In the genomic region with DNA sequence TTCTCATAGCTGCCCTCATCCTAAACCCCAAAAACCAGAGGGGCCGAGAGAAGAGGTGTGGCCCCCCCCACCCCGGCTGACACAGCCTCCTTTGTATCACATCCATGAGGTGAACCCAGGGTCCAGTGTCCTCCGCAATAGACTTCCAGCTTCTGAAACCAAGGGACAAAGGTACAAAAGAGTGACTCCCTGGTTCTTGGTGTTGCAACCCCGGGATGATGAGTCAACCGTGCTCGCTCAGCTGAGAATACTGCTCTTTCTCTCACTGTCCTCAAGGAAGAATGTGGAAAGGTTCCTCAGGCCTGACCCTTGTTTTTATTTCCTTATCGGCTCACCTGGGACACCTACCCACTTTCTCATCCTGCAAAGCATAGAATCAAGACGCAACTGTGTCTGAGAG, we compare ENCODE assay signal across 21 cellular contexts. TPM values are rescaled to one million over a fixed set of nuclear protein-coding genes. Genes with fewer than 3 reads are reported as not detected.
DNase-seq lines count a peak whose midpoint lies in the region; ATAC-seq and TF ChIP-seq lines count a peak whose summit lies in the region.
"Had no signal": no experiment of that assay in that cellular context is flagged by ENCODE, and none has a peak within 500 bp of the region (broad histone marks: within the 10 kb centered on the region; RNA-seq: fewer than 3 reads in every experiment).

No MANE protein-coding gene starts in this region.

- H3K4me1 ChIP-seq in right lobe of liver = peaks cover 0 to 35% (median 9%) of the 10 kb centered on the region in 4 donors
- H3K4me1 ChIP-seq: testis had no signal

- no peaks in the 10 kb centered on the region; the same call in 1 of the 2 replicates for H3K27me3 ChIP-seq in MG63
- H3K27me3 ChIP-seq in right lobe of liver = no peaks in the 10 kb centered on the region
- H3K27me3 ChIP-seq: testis had no signal

- TF ChIP-seq POLR2A in right lobe of liver (IDR thresholded peaks at IDR 0.05) = no peak

- TF ChIP-seq CTCF in right lobe of liver (IDR thresholded peaks at IDR 0.05) = no peak

- 47% methylated on average over 5 of the region's 8 CpGs for WGBS in right lobe of liver (ENCODE audit: insufficient coverage, low coverage, low lambda C conversion rate, missing lambda C conversion rate)

- H3K4me3 ChIP-seq in MG63 (no peak overlapping the region), right lobe of liver (no peak overlapping the region)
- H3K4me3 ChIP-seq: testis had no signal

- DNase-seq in EL (peak; percentile 13), MG63 (peak; percentile 14), epithelial cell of prostate (ENCODE audit: low read depth, low spot score) (peak; percentile 31), right lobe of liver (peak in 2 of 3 donors; percentile 63 to 67), amniotic stem cell (lab: John Stamatoyannopoulos, UW) (no peak), superior temporal gyrus (ENCODE audit: extremely low spot score) (no peak), cerebellar nuclear complex (lab: John Stamatoyannopoulos, UW) (no peak)
- DNase-seq in stimulated activated CD4-positive, alpha-beta T cell treated with anti-CD3 and anti-CD28 coated beads, Interleukin-1b, Interleukin-23, amount 100 ng/mL, for 48 hours = no peak
- DNase-seq: activated B cell treated with CpG ODN at 0.5 μM for 24 hours; glutamatergic neuron; KG1; NCI-H1436; NCI-H2227 treated with DMSO at 0.1 percent for 48 hours; occipital lobe; stimulated activated CD4-positive, alpha-beta T cell treated with anti-CD3 and anti-CD28 coated beads, Interleukin-4, amount 100 ng/mL, for 1 hour; testis had no signal

- no peak overlapping the region for H3K27ac ChIP-seq in epithelial cell of prostate
- peak overlapping the region in 1 of 3 donors; percentile 26 for H3K27ac ChIP-seq in right lobe of liver
- H3K27ac ChIP-seq: testis had no signal

- H3K9me3 ChIP-seq in MG63 = no peaks in the 10 kb centered on the region
- no peaks in the 10 kb centered on the region for H3K9me3 ChIP-seq in right lobe of liver
- H3K9me3 ChIP-seq: testis had no signal

- intact Hi-C loops in right lobe of liver (cut with DNase I) = no loop called here

- no peaks in the 10 kb centered on the region for H3K36me3 ChIP-seq in MG63
- no peaks in the 10 kb centered on the region for H3K36me3 ChIP-seq in right lobe of liver

- ATAC-seq in right lobe of liver = peak; percentile 71 to 86 (median 82)
- ATAC-seq: activated T-helper 17 cell treated with anti-CD3 and anti-CD28 coated beads, Interleukin-2, amount 50 U/mL, for 72 hours; Right ventricle myocardium inferior; sciatic nerve had no signal

RNA-seq across cellular contexts. Expression of gene SLC15A1, which starts 5.5 kb away (rescaled TPM):
- 0.49 TPM in 1 of 2 replicates, not detected in the other for total RNA-seq in MG63 (2014; rRNA removed; shearing (Covaris generic); ENCODE audit: low replicate concordance)
- total RNA-seq in right lobe of liver = 10 to 100 TPM; 13.5 to 26.8 (median 17.3) TPM
- total RNA-seq: activated B cell treated with CpG ODN at 0.5 μM for 24 hours; activated T-helper 17 cell treated with anti-CD3 and anti-CD28 coated beads, Interleukin-2, amount 50 U/mL, for 72 hours; B cell; occipital lobe; Right ventricle myocardium inferior; T-helper 1 cell treated with Interleukin-12 subunit alpha and Interleukin-12 subunit beta and Interleukin-4 antibody, amounts not matched to agents 30 ng/mL and 1 ng/mL, for 36 hours had no signal

Comparison
In these comparisons a context has a peak if more than half of its experiments do, and no peak if none do; other contexts are left out.
1. DNase-seq: peak in EL (single experiment), MG63 (single experiment), epithelial cell of prostate (single experiment) and right lobe of liver (2 of 3); none in amniotic stem cell (single experiment), stimulated activated CD4-positive, alpha-beta T cell treated with anti-CD3 and anti-CD28 coated beads, Interleukin-1b, Interleukin-23, amount 100 ng/mL, for 48 hours (single experiment), superior temporal gyrus (single experiment) and cerebellar nuclear complex (0 of 2).